Comparison of ENCODE assay signal across 10 cellular contexts in the genomic region with DNA sequence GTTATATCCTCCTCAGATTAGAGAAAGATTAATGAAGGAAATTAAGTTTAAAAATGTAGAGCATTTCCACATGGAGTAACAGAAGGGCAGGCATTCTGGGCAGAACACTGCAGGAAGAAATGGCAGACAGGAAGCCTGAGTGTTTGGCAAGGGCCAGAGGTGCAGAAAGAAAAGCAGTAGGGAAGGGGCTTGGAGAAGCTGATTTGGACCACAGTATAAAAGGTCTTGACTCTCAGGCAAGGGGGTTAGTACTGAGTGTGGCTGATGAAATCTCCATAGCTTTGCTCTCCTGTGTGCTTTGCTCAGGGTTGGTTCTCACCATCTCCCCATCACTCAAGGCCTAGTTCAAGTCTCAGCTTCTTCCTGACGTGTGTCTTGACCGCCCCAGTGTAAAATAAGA.
DNase-seq lines count a peak whose midpoint lies in the region; ATAC-seq and TF ChIP-seq lines count a peak whose summit lies in the region.
"Had no signal": no experiment of that assay in that cellular context is flagged by ENCODE, and none has a peak within 500 bp of the region (broad histone marks: within the 10 kb centered on the region; RNA-seq: fewer than 3 reads in every experiment).

No MANE protein-coding gene starts in this region.

- H3K36me3 ChIP-seq in CD4-positive, CD25-positive, alpha-beta regulatory T cell (ENCODE audit: control insufficient read depth, insufficient read depth, low read length): peaks cover 36% of the 10 kb centered on the region
- H3K36me3 ChIP-seq in MM.1S (replicated peaks; ENCODE audit: insufficient read depth, low read length): no peaks in the 10 kb centered on the region
- H3K36me3 ChIP-seq in breast epithelium: no peaks in the 10 kb centered on the region
- no peaks in the 10 kb centered on the region for H3K36me3 ChIP-seq in neural progenitor cell

- peak overlapping the region; percentile 6 to 77 (median 42) for H3K4me3 Mint-ChIP-seq in CD4-positive, CD25-positive, alpha-beta regulatory T cell
- H3K4me3 Mint-ChIP-seq in neural progenitor cell: no peak overlapping the region

- peaks cover 45% of the 10 kb centered on the region for H3K4me1 ChIP-seq in CD4-positive, CD25-positive, alpha-beta regulatory T cell (ENCODE audit: control insufficient read depth, insufficient read depth, low read length, poor library complexity, severe bottlenecking)
- H3K4me1 ChIP-seq in MM.1S (ENCODE audit: low read length) (peaks cover 41% of the 10 kb centered on the region), breast epithelium (peaks cover 2 to 12% of the 10 kb centered on the region in 2 donors), neural progenitor cell (peaks cover 40% of the 10 kb centered on the region)

- no peaks in the 10 kb centered on the region for H3K27me3 ChIP-seq in CD4-positive, CD25-positive, alpha-beta regulatory T cell (ENCODE audit: control insufficient read depth, insufficient read depth, low read length)
- no peaks in the 10 kb centered on the region for H3K27me3 ChIP-seq in MM.1S (replicated peaks; ENCODE audit: insufficient read depth, low read length)
- no peaks in the 10 kb centered on the region for H3K27me3 ChIP-seq in breast epithelium
- no peaks in the 10 kb centered on the region for H3K27me3 ChIP-seq in neural progenitor cell
- H3K27me3 ChIP-seq: MG63 had no signal

- peaks cover 16% of the 10 kb centered on the region for H3K36me3 Mint-ChIP-seq in CD4-positive, CD25-positive, alpha-beta regulatory T cell
- peaks cover 26% of the 10 kb centered on the region for H3K36me3 Mint-ChIP-seq in neural progenitor cell

- peaks cover 8% of the 10 kb centered on the region for H3K79me2 ChIP-seq in MM.1S (ENCODE audit: low read length)
- peaks cover 67% of the 10 kb centered on the region for H3K79me2 ChIP-seq in neural progenitor cell (ENCODE audit: low read depth)

- H3K4me1 Mint-ChIP-seq in CD4-positive, CD25-positive, alpha-beta regulatory T cell: peaks cover 51 to 70% (median 60%) of the 10 kb centered on the region in 4 donors
- peaks cover 41% of the 10 kb centered on the region for H3K4me1 Mint-ChIP-seq in neural progenitor cell

- no peak for TF ChIP-seq POLR2A in breast epithelium (IDR thresholded peaks at IDR 0.05)

- TF ChIP-seq CTCF in MM.1S (IDR thresholded peaks at IDR 0.05; ENCODE audit: low read length) (no peak), breast epithelium (IDR thresholded peaks at IDR 0.05) (no peak), neural progenitor cell (IDR thresholded peaks at IDR 0.05) (no peak)

- peaks cover 30% of the 10 kb centered on the region for H3F3A ChIP-seq in MM.1S (ENCODE audit: insufficient read depth, low read length)
- H3F3A ChIP-seq in neural progenitor cell (ENCODE audit: low read depth): peaks cover 32% of the 10 kb centered on the region

- peak overlapping the region in 2 of 3 donors; percentile 64 to 72 for H3K27ac Mint-ChIP-seq in CD4-positive, CD25-positive, alpha-beta regulatory T cell
- peak overlapping the region; percentile 20 for H3K27ac Mint-ChIP-seq in neural progenitor cell

- no peaks in the 10 kb centered on the region for H4K20me1 ChIP-seq in MM.1S (ENCODE audit: insufficient read depth, low read length)
- H4K20me1 ChIP-seq in neural progenitor cell (ENCODE audit: low read depth): peaks cover 46% of the 10 kb centered on the region

- H3K9ac ChIP-seq in MM.1S (ENCODE audit: low read length) (no peak overlapping the region), neural progenitor cell (no peak overlapping the region)

- no peak for DNase-seq in CD4-positive, CD25-positive, alpha-beta regulatory T cell
- DNase-seq in MM.1S (no peak), breast epithelium (ENCODE audit: low spot score in 2 of 2) (no peak), neural progenitor cell (ENCODE audit: low spot score) (no peak), DMS53 (lab: John Stamatoyannopoulos, UW) (no peak), kidney tubule cell (ENCODE audit: low spot score) (no peak)
- DNase-seq: effector CD8-positive, alpha-beta T cell; MG63 had no signal

- no peaks in the 10 kb centered on the region for H3K27me3 Mint-ChIP-seq in CD4-positive, CD25-positive, alpha-beta regulatory T cell
- no peaks in the 10 kb centered on the region for H3K27me3 Mint-ChIP-seq in neural progenitor cell (ENCODE audit: insufficient read depth, low read depth)

- H3K9me3 ChIP-seq in CD4-positive, CD25-positive, alpha-beta regulatory T cell (ENCODE audit: control insufficient read depth in 2 of 2, low read length in 2 of 2): no peaks in the 10 kb centered on the region
- no peaks in the 10 kb centered on the region for H3K9me3 ChIP-seq in MM.1S (replicated peaks; ENCODE audit: insufficient read depth, low read length)
- no peaks in the 10 kb centered on the region for H3K9me3 ChIP-seq in breast epithelium
- no peaks in the 10 kb centered on the region for H3K9me3 ChIP-seq in neural progenitor cell (ENCODE audit: low read depth)
- H3K9me3 ChIP-seq: MG63 had no signal

- H3K27ac ChIP-seq in CD4-positive, CD25-positive, alpha-beta regulatory T cell (ENCODE audit: insufficient read depth, low read length, poor library complexity, severe bottlenecking): peak overlapping the region; percentile 71
- peak overlapping the region; percentile 44; the same call in 1 of the 2 replicates for H3K27ac ChIP-seq in MM.1S (ENCODE audit: low read length)
- peak overlapping the region; percentile 45 to 71 for H3K27ac ChIP-seq in breast epithelium
- no peak overlapping the region for H3K27ac ChIP-seq in neural progenitor cell

- peak overlapping the region; percentile 53 for H3K4me2 ChIP-seq in MM.1S (ENCODE audit: low read depth, low read length)
- no peak overlapping the region for H3K4me2 ChIP-seq in neural progenitor cell

- no peaks in the 10 kb centered on the region for H3K9me2 ChIP-seq in MM.1S (replicated peaks; ENCODE audit: insufficient read depth, low read length)

- intact Hi-C loops in breast epithelium (cut with DNase I; ENCODE audit: low total_unique reads): no loop called here

- H2AFZ ChIP-seq in MM.1S (ENCODE audit: low read length) (no peak overlapping the region), neural progenitor cell (replicated peaks) (no peak overlapping the region)

- peak overlapping the region; percentile 84 for H3K4me3 ChIP-seq in CD4-positive, CD25-positive, alpha-beta regulatory T cell (ENCODE audit: low read depth, low read length)
- H3K4me3 ChIP-seq in MM.1S (ENCODE audit: low read length) (no peak overlapping the region), breast epithelium (peak overlapping the region in 1 of 3 donors; percentile 6), neural progenitor cell (no peak overlapping the region)
- H3K4me3 ChIP-seq: MG63 had no signal

- H3K9me3 Mint-ChIP-seq in CD4-positive, CD25-positive, alpha-beta regulatory T cell: no peaks in the 10 kb centered on the region
- peaks cover 5% of the 10 kb centered on the region for H3K9me3 Mint-ChIP-seq in neural progenitor cell

- no peak for ATAC-seq in CD4-positive, CD25-positive, alpha-beta regulatory T cell (ENCODE audit: low read depth in 2 of 2)
- no peak for ATAC-seq in HG03432 (IDR thresholded peaks at IDR 0.05; ENCODE audit: unreplicated experiment)
- ATAC-seq in GM21825 (IDR thresholded peaks at IDR 0.05; ENCODE audit: unreplicated experiment): no peak
